Comparison of ENCODE assay signal across 19 cellular contexts in genomic region chr13:109485136-109485794, GRCh38.
DNase-seq lines count a peak whose midpoint lies in the region; ATAC-seq and TF ChIP-seq lines count a peak whose summit lies in the region.
"Had no signal": no experiment of that assay in that cellular context is flagged by ENCODE, and none has a peak within 500 bp of the region (broad histone marks: within the 10 kb centered on the region; RNA-seq: fewer than 3 reads in every experiment).

No MANE protein-coding gene starts in this region.

- no peak overlapping the region for H3K4me3 Mint-ChIP-seq in activated T-helper 2 cell treated with anti-CD3 and anti-CD28 coated beads, Interferon-gamma antibody, Interleukin-2, Interleukin-4, amounts not matched to agents 10 μg/mL and 5 μg/mL and 100 μg/mL, durations not matched to agents 14 hours and 24 hours and 36 hours (ENCODE audit: low read depth)
- H3K4me3 Mint-ChIP-seq: B cell; CD4-positive, CD25-positive, alpha-beta regulatory T cell; CD8-positive, alpha-beta T cell had no signal

- H3K27ac Mint-ChIP-seq in activated T-helper 2 cell treated with anti-CD3 and anti-CD28 coated beads, Interferon-gamma antibody, Interleukin-2, Interleukin-4, amounts not matched to agents 10 μg/mL and 5 μg/mL and 100 μg/mL, durations not matched to agents 14 hours and 24 hours and 36 hours = no peak overlapping the region
- H3K27ac Mint-ChIP-seq: B cell; CD4-positive, CD25-positive, alpha-beta regulatory T cell; CD8-positive, alpha-beta T cell had no signal

- H3K27ac ChIP-seq in 22Rv1 (peak overlapping the region; percentile 47), VCaP (peak overlapping the region; percentile 0)
- H3K27ac ChIP-seq: BLaER1, C4-2B had no signal

- no peaks in the 10 kb centered on the region for H3K4me1 ChIP-seq in mucosa of descending colon (ENCODE audit: low read depth)
- H3K4me1 ChIP-seq: BLaER1, HAP-1 had no signal

- DNase-seq in COLO668 (lab: John Stamatoyannopoulos, UW; ENCODE audit: unreplicated experiment) = peak; percentile 34
- DNase-seq in mucosa of descending colon = peak in 1 of 3 donors; percentile 19
- DNase-seq in activated T-helper 2 cell treated with anti-CD3 and anti-CD28 coated beads, Interferon-gamma antibody, Interleukin-2, Interleukin-4, amounts not matched to agents 10 μg/mL and 5 μg/mL and 100 μg/mL, durations not matched to agents 14 hours and 24 hours and 36 hours (ENCODE audit: low spot score) = no peak
- DNase-seq in HEK293T (ENCODE audit: extremely low spot score) = no peak
- no peak for DNase-seq in DMS153 treated with DMSO at 0.1 percent for 48 hours (lab: John Stamatoyannopoulos, UW; ENCODE audit: unreplicated experiment)
- DNase-seq: CD4-positive, CD25-positive, alpha-beta regulatory T cell; CD8-positive, alpha-beta T cell; DMS 273 treated with DMSO at 0.1 percent for 48 hours; DMS53; DMS79 treated with DMSO at 0.1 percent for 48 hours; GF-D8; GOT3 had no signal

- no peak overlapping the region for H3K4me3 ChIP-seq in mucosa of descending colon
- H3K4me3 ChIP-seq: BLaER1, HAP-1 had no signal

- intact Hi-C loops in mucosa of descending colon (cut with DNase I, micrococcal nuclease) = no loop called here
- intact Hi-C loops in activated T-helper 2 cell treated with anti-CD3 and anti-CD28 coated beads, Interferon-gamma antibody, Interleukin-2, Interleukin-4, amounts not matched to agents 10 μg/mL and 5 μg/mL and 100 μg/mL, durations not matched to agents 14 hours and 24 hours and 36 hours (cut with micrococcal nuclease) = no loop called here

- no peaks in the 10 kb centered on the region for H3K27me3 Mint-ChIP-seq in activated T-helper 2 cell treated with anti-CD3 and anti-CD28 coated beads, Interferon-gamma antibody, Interleukin-2, Interleukin-4, amounts not matched to agents 10 μg/mL and 5 μg/mL and 100 μg/mL, durations not matched to agents 14 hours and 24 hours and 36 hours (ENCODE audit: low read depth)
- H3K27me3 Mint-ChIP-seq: B cell; CD4-positive, CD25-positive, alpha-beta regulatory T cell had no signal

- CTCF ChIA-PET in HEK293T (lab: Yijun Ruan, JAX) = no interaction called here

- POLR2A ChIA-PET in HEK293T (lab: Yijun Ruan, JAX) = no interaction called here

- ATAC-seq in mucosa of descending colon (peak; percentile 29), GM21360 (IDR thresholded peaks at IDR 0.05; ENCODE audit: unreplicated experiment) (no peak)
- ATAC-seq: CD8-positive, alpha-beta T cell had no signal

- no peaks in the 10 kb centered on the region for H3K9me3 ChIP-seq in mucosa of descending colon
- H3K9me3 ChIP-seq: HAP-1 had no signal

- H3K36me3 ChIP-seq in mucosa of descending colon (ENCODE audit: low read depth) = no peaks in the 10 kb centered on the region
- H3K36me3 ChIP-seq: BLaER1, HAP-1 had no signal

- TF ChIP-seq CTCF in 22Rv1 (IDR thresholded peaks at IDR 0.05) = no peak
- no peak for TF ChIP-seq CTCF in VCaP (conservative IDR thresholded peaks at IDR 0.05)
- TF ChIP-seq CTCF in mucosa of descending colon (IDR thresholded peaks at IDR 0.05) = no peak

- no peaks in the 10 kb centered on the region for H3K9me3 Mint-ChIP-seq in activated T-helper 2 cell treated with anti-CD3 and anti-CD28 coated beads, Interferon-gamma antibody, Interleukin-2, Interleukin-4, amounts not matched to agents 10 μg/mL and 5 μg/mL and 100 μg/mL, durations not matched to agents 14 hours and 24 hours and 36 hours
- H3K9me3 Mint-ChIP-seq: CD8-positive, alpha-beta T cell had no signal

- H3K36me3 Mint-ChIP-seq in activated T-helper 2 cell treated with anti-CD3 and anti-CD28 coated beads, Interferon-gamma antibody, Interleukin-2, Interleukin-4, amounts not matched to agents 10 μg/mL and 5 μg/mL and 100 μg/mL, durations not matched to agents 14 hours and 24 hours and 36 hours (ENCODE audit: low read depth) = no peaks in the 10 kb centered on the region
- H3K36me3 Mint-ChIP-seq: CD4-positive, CD25-positive, alpha-beta regulatory T cell; CD8-positive, alpha-beta T cell had no signal

- H3K4me1 Mint-ChIP-seq in activated T-helper 2 cell treated with anti-CD3 and anti-CD28 coated beads, Interferon-gamma antibody, Interleukin-2, Interleukin-4, amounts not matched to agents 10 μg/mL and 5 μg/mL and 100 μg/mL, durations not matched to agents 14 hours and 24 hours and 36 hours (ENCODE audit: low read depth) = no peaks in the 10 kb centered on the region
- H3K4me1 Mint-ChIP-seq: B cell; CD4-positive, CD25-positive, alpha-beta regulatory T cell had no signal

TF ChIP-seq in HEK293T, 16 proteins besides CTCF, POLR2A, EP300 and RAD21:
- TF ChIP-seq LEF1 (IDR thresholded peaks at IDR 0.05; ENCODE audit: borderline replicate concordance) = no peak
- no peak for TF ChIP-seq SP1 (IDR thresholded peaks at IDR 0.05)
- TF ChIP-seq FOXM1 (IDR thresholded peaks at IDR 0.05; ENCODE audit: borderline replicate concordance) = no peak
- TF ChIP-seq TARDBP (IDR thresholded peaks at IDR 0.05) = no peak
- no peak for TF ChIP-seq ZNF384 (IDR thresholded peaks at IDR 0.05)
- no peak for TF ChIP-seq ELF4 (IDR thresholded peaks at IDR 0.05)
- no peak for TF ChIP-seq L3MBTL2 (conservative IDR thresholded peaks at IDR 0.05)
- no peak for TF ChIP-seq SUZ12 (IDR thresholded peaks at IDR 0.05)
- TF ChIP-seq PKNOX1 (IDR thresholded peaks at IDR 0.05) = no peak
- TF ChIP-seq ARNT (IDR thresholded peaks at IDR 0.05) = no peak
